Comparison of ENCODE assay signal across 8 cellular contexts in the genomic region with DNA sequence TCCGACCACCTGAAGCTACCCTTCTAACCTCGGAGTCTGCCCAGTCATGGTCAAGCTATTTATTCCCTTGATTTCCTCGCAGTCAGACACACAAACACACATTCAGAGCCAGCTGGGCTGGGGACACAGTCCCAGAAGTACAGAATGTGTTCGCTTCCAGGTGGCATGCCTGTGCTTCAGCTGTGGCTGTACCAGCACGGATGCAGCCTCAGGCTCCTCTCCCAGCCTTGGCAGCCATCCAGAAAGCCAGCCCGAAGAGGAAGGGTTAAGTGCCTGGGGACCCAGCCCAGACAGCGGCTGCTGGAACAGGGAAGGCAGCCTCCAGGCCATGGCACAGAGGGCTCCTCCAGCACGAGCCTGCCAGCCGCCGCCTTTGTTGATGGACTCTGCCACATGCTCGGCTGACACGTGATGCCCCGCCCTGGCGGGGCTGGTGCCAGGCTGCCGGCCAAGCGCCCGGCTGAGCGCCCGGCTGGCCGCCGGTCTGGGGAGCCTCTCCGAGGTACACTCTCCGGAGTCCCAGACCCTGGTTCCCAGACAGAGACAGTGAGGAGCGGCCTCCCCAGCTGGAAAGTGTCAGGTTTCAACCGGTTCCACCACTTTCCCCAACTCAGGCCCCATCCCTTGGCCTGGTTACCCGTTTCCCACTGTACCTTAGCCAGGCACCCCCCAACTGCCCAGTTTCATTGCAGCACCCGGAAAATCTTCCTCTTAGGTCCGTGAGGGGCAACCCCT. TPM values are rescaled to one million over a fixed set of nuclear protein-coding genes. Genes with fewer than 3 reads are reported as not detected.
DNase-seq lines count a peak whose midpoint lies in the region; ATAC-seq and TF ChIP-seq lines count a peak whose summit lies in the region.

No MANE protein-coding gene starts in this region.

- DNase-seq in Caki2 (ENCODE audit: low read depth) (peak; percentile 70), NCI-H187 treated with DMSO at 0.1 percent for 48 hours (lab: John Stamatoyannopoulos, UW) (peak; percentile 60), astrocyte of the spinal cord (ENCODE audit: low read depth, low spot score) (peak; percentile 80), hippocampal formation (lab: John Stamatoyannopoulos, UW) (peak; percentile 59 to 81), retinal pigment epithelial cell (ENCODE audit: low read depth) (peak; percentile 76), NOMO-1 treated with DMSO at 0.1 percent for 48 hours (lab: John Stamatoyannopoulos, UW; ENCODE audit: unreplicated experiment) (no peak)

- no peak overlapping the region for H3K4me3 ChIP-seq in astrocyte of the spinal cord (ENCODE audit: low read depth, low read length)
- H3K4me3 ChIP-seq in retinal pigment epithelial cell (ENCODE audit: low read length), result peak overlapping the region; percentile 14

- ATAC-seq in HG02678 (IDR thresholded peaks at IDR 0.05; ENCODE audit: unreplicated experiment), result no peak
- ATAC-seq in GM18907 (IDR thresholded peaks at IDR 0.05; ENCODE audit: unreplicated experiment), result no peak

- in situ Hi-C loops in Caki2 (cut with HindIII; ENCODE audit: low pct_unique_long_range_greater_than_20kb, low sequenced_read_pairs), result no loop called here
- in situ Hi-C loops in astrocyte of the spinal cord (cut with HindIII; ENCODE audit: low sequenced_read_pairs), result no loop called here

- TF ChIP-seq CTCF in astrocyte of the spinal cord (IDR thresholded peaks at IDR 0.05; ENCODE audit: low read depth, low read length), result no peak
- TF ChIP-seq CTCF in retinal pigment epithelial cell (conservative IDR thresholded peaks at IDR 0.05; ENCODE audit: low read depth, low read length), result no peak

RNA-seq across cellular contexts. Expression of a gene that starts 5.4 kb away (rescaled TPM):
- 0.23 and 1.8 TPM in 2 replicates for total RNA-seq in Caki2 (2014; rRNA removed; shearing (Covaris generic); ENCODE audit: low replicate concordance)

RNA-seq across cellular contexts. Expression of a gene that starts 57.6 kb away (rescaled TPM):
- total RNA-seq in Caki2 (2014; rRNA removed; shearing (Covaris generic); ENCODE audit: low replicate concordance), result 44.3 and 49.3 TPM in 2 replicates
